ENCODE assay signal across 4 cellular contexts in genomic region chr2:1947316-1947715, GRCh38.
"Had no signal": no experiment of that assay in that cellular context is flagged by ENCODE, and none has a peak within 500 bp of the region (broad histone marks: within the 10 kb centered on the region; RNA-seq: fewer than 3 reads in every experiment).

No MANE protein-coding gene starts in this region.

- H3K4me3 ChIP-seq: GM23338 had no signal

- ATAC-seq: GM23338 had no signal

- H3K4me3 Mint-ChIP-seq: GM23338, H9 had no signal

- DNase-seq: H9, HCEC 1CT, IMR-90 had no signal

- H3K27ac Mint-ChIP-seq: GM23338, H9 had no signal
